7 cellular contexts compared by ENCODE assay signal in the genomic region with DNA sequence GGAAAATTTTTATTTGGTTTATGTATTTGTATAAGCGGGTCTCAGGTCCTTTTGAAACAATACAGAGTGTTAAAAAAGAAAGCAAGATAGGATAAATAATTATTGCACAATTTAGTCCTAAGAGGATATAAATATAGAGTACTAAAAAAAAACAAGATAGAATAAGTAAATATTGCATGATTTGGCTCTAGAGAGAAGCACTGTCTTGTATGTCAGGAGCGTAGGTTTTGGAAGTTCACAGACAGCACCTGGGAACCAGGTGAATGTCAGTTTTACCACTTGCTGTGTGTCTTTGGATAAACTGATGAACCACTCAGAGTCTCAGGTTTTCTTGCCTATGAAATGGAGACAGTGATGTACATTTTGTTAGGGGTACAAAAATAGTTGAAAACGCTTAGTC.
"Had no signal": no experiment of that assay in that cellular context is flagged by ENCODE, and none has a peak within 500 bp of the region (broad histone marks: within the 10 kb centered on the region; RNA-seq: fewer than 3 reads in every experiment).

No MANE protein-coding gene starts in this region.

- H3K9ac ChIP-seq: GM23248 had no signal

- H3K4me1 Mint-ChIP-seq: IgD-negative memory B cell had no signal

- H3K4me1 ChIP-seq: HAP-1 had no signal

- H3K27ac ChIP-seq: GM23248 had no signal

- ATAC-seq: HCT116 had no signal

- FAIRE-seq: HTR-8/SVneo had no signal

- H2AFZ ChIP-seq: GM23248 had no signal

- H3K4me3 Mint-ChIP-seq: HFFc6, IgD-negative memory B cell had no signal

- H3K4me3 ChIP-seq: GM23248, HAP-1 had no signal

- DNase-seq: GOT3 had no signal

- H3K36me3 ChIP-seq: HAP-1 had no signal

- H3K27ac Mint-ChIP-seq: HFFc6, IgD-negative memory B cell had no signal

- H3K9me3 ChIP-seq: HAP-1 had no signal

- H3K36me3 Mint-ChIP-seq: IgD-negative memory B cell had no signal

- H3K9me3 Mint-ChIP-seq: HFFc6 had no signal
